ENCODE assay signal across 18 cellular contexts in genomic region chr2:227812001-227812400, GRCh38. TPM values are rescaled to one million over a fixed set of nuclear protein-coding genes. Genes with fewer than 3 reads are reported as not detected.
A peak's percentile ranks its signal among the peaks of the same experiment; 100 is the strongest.
DNase-seq lines count a peak whose midpoint lies in the region; ATAC-seq and TF ChIP-seq lines count a peak whose summit lies in the region.
"Had no signal": no experiment of that assay in that cellular context is flagged by ENCODE, and none has a peak within 500 bp of the region (broad histone marks: within the 10 kb centered on the region; RNA-seq: fewer than 3 reads in every experiment).

No MANE protein-coding gene starts in this region.

- H3K36me3 ChIP-seq in ACC112 (ENCODE audit: insufficient read depth, low read length) (peaks cover 75% of the 10 kb centered on the region), IMR-90 (ENCODE audit: control insufficient read depth, insufficient read depth, low read length) (no peaks in the 10 kb centered on the region), left lung (no peaks in the 10 kb centered on the region)
- H3K36me3 ChIP-seq: BLaER1, HAP-1 had no signal

- no peak overlapping the region for H3K14ac ChIP-seq in IMR-90 (replicated peaks; ENCODE audit: low read depth, low read length)

- H3K56ac ChIP-seq in IMR-90 (ENCODE audit: extremely low read depth, insufficient read depth, low read length) = no peak overlapping the region

- H3K9ac ChIP-seq in IMR-90 (ENCODE audit: low read depth, low read length) = no peak overlapping the region
- H3K9ac ChIP-seq: BLaER1 had no signal

- H4K91ac ChIP-seq in IMR-90 (ENCODE audit: insufficient read depth, low read depth, low read length) = no peak overlapping the region

- no peak for TF ChIP-seq RAD21 in IMR-90 (IDR thresholded peaks at IDR 0.05; ENCODE audit: low read length)

- H2BK120ac ChIP-seq in IMR-90 (ENCODE audit: low read depth, low read length) = no peak overlapping the region

- no CpG with 5 or more reads among the region's 4 CpGs for WGBS in IMR-90 (ENCODE audit: extremely low coverage in 2 of 2, insufficient read length in 1 of 2), 2 experiments

- H3K4ac ChIP-seq in IMR-90 (ENCODE audit: low read depth, low read length) = no peak overlapping the region

- no peak; the same call in 1 of the 2 replicates for ATAC-seq in IMR-90 (ENCODE audit: low read depth)
- no peak for ATAC-seq in left lung
- ATAC-seq in left lobe of liver = no peak
- ATAC-seq: A549, K562 had no signal

- TF ChIP-seq CTCF in AG04450 (IDR thresholded peaks at IDR 0.05; ENCODE audit: low read depth, low read length) = no peak
- TF ChIP-seq CTCF in IMR-90 (conservative IDR thresholded peaks at IDR 0.05; ENCODE audit: low read depth, low read length) = no peak
- no peak for TF ChIP-seq CTCF in fibroblast of villous mesenchyme (IDR thresholded peaks at IDR 0.05; ENCODE audit: insufficient read depth, low read depth, low read length)
- TF ChIP-seq CTCF in left lung (IDR thresholded peaks at IDR 0.05) = no peak

- H3K27me3 ChIP-seq in ACC112 (ENCODE audit: insufficient read depth, low read length) (no peaks in the 10 kb centered on the region), AG04450 (ENCODE audit: control insufficient read depth, insufficient read depth, low read length) (no peaks in the 10 kb centered on the region), IMR-90 (ENCODE audit: control insufficient read depth, insufficient read depth, low read length) (no peaks in the 10 kb centered on the region), left lung (no peaks in the 10 kb centered on the region)
- H3K27me3 ChIP-seq: BLaER1 had no signal

- H3K9me3 ChIP-seq in AG04450 (ENCODE audit: control insufficient read depth, insufficient read depth, low read length) = no peaks in the 10 kb centered on the region
- H3K9me3 ChIP-seq in IMR-90 (ENCODE audit: control insufficient read depth, insufficient read depth, low read length) = no peaks in the 10 kb centered on the region
- no peaks in the 10 kb centered on the region for H3K9me3 ChIP-seq in left lung
- H3K9me3 ChIP-seq: A549, BLaER1, HAP-1 had no signal

- no peak overlapping the region for H2BK20ac ChIP-seq in IMR-90 (ENCODE audit: low read depth, low read length)

- no peaks in the 10 kb centered on the region for H3K79me1 ChIP-seq in IMR-90 (ENCODE audit: low read depth in 1 of 2, low read length in 2 of 2)

- CTCF ChIA-PET in AG04450 (lab: Charles Lee) (interaction anchor here (1.0 kb wide), 1 partner anchor 79 kb away, joined by 3 read pairs; no protein-coding TSS in a partner anchor), IMR-90 (lab: Yijun Ruan, JAX) (no interaction called here)

- no peak overlapping the region for H2AK9ac ChIP-seq in IMR-90 (replicated peaks; ENCODE audit: low read depth, low read length, poor library complexity)

- H4K5ac ChIP-seq in IMR-90 (ENCODE audit: low read depth, low read length) = no peak overlapping the region

- H3K27ac ChIP-seq in ACC112 (ENCODE audit: low read depth, low read length) = peak overlapping the region; percentile 42
- H3K27ac ChIP-seq in AG04450 (ENCODE audit: low read depth, low read length) = no peak overlapping the region
- H3K27ac ChIP-seq in IMR-90 (ENCODE audit: insufficient read depth, low read length) = no peak overlapping the region
- H3K27ac ChIP-seq in left lung = no peak overlapping the region
- H3K27ac ChIP-seq: BLaER1 had no signal

- dilution Hi-C loops in IMR-90 (cut with HindIII; ENCODE audit: low sequenced_read_pairs, unreplicated experiment) = no loop called here

- peak; percentile 20 for DNase-seq in AG04450 (ENCODE audit: low read depth, low spot score)
- peak; percentile 63 for DNase-seq in IMR-90
- peak; percentile 73 for DNase-seq in fibroblast of villous mesenchyme (ENCODE audit: low read depth)
- no peak for DNase-seq in NCI-H1436 (lab: John Stamatoyannopoulos, UW)
- DNase-seq in left lung = no peak
- DNase-seq in left lobe of liver (ENCODE audit: low spot score) = no peak
- DNase-seq: AML-193; CD4-positive, alpha-beta T cell; COR-L47; DMS153; DMS79 treated with DMSO at 0.1 percent for 48 hours; EL; GOT3 had no signal

- peaks cover 52% of the 10 kb centered on the region for H3K79me2 ChIP-seq in ACC112 (ENCODE audit: control insufficient read depth, insufficient read depth, low read length, unreplicated experiment)

- H2AFZ ChIP-seq in ACC112 (ENCODE audit: low read length, unreplicated experiment) = no peak overlapping the region
- no peak overlapping the region for H2AFZ ChIP-seq in IMR-90 (replicated peaks; ENCODE audit: low read length, poor library complexity)

- intact Hi-C loops in IMR-90 (cut with micrococcal nuclease) (no loop called here), left lung (cut with DNase I) (no loop called here)

- H3K9me1 ChIP-seq in IMR-90 (ENCODE audit: insufficient read depth, low read length) = peaks cover 5% of the 10 kb centered on the region

- no peak overlapping the region for H2BK5ac ChIP-seq in IMR-90 (ENCODE audit: low read depth, low read length, poor library complexity, severe bottlenecking)

- no peak overlapping the region for H4K8ac ChIP-seq in IMR-90 (ENCODE audit: low read depth in 2 of 2, low read length in 2 of 2)

- no peak overlapping the region for H3K23ac ChIP-seq in IMR-90 (ENCODE audit: low read depth, low read length)

- H3K4me1 ChIP-seq in ACC112 (ENCODE audit: control insufficient read depth, insufficient read depth, low read length, unreplicated experiment) (peaks cover 28% of the 10 kb centered on the region), IMR-90 (ENCODE audit: control insufficient read depth, insufficient read depth, low read length) (no peaks in the 10 kb centered on the region), left lung (peaks cover 0 to 34% of the 10 kb centered on the region in 2 donors)
- H3K4me1 ChIP-seq: BLaER1, HAP-1 had no signal

- POLR2A ChIA-PET in AG04450 (lab: Yijun Ruan, JAX) = no interaction called here
- POLR2A ChIA-PET in IMR-90 (lab: Charles Lee; ENCODE audit: unreplicated experiment) = no interaction called here

- H3K4me3 ChIP-seq in ACC112 (ENCODE audit: low read depth, low read length) (no peak overlapping the region), AG04450 (ENCODE audit: low read depth, low read length) (no peak overlapping the region), IMR-90 (ENCODE audit: insufficient read depth, low read depth, low read length) (no peak overlapping the region), fibroblast of villous mesenchyme (ENCODE audit: low read depth, low read length) (no peak overlapping the region), left lung (no peak overlapping the region)
- H3K4me3 ChIP-seq: A549, BLaER1, HAP-1, K562 had no signal

- in situ Hi-C loops in IMR-90 (cut with MboI; ENCODE audit: low sequenced_read_pairs) = no loop called here

- no peak overlapping the region for H2AK5ac ChIP-seq in IMR-90 (ENCODE audit: low read depth, low read length)

- no peak overlapping the region for H3K18ac ChIP-seq in IMR-90 (ENCODE audit: low read depth, low read length)

- H4K20me1 ChIP-seq in IMR-90 (ENCODE audit: insufficient read depth, low read length) = no peaks in the 10 kb centered on the region
- H4K20me1 ChIP-seq: BLaER1 had no signal

- TF ChIP-seq POLR2A in IMR-90 (IDR thresholded peaks at IDR 0.05; ENCODE audit: low read depth, low read length) = no peak

- no TSS peak for BruUV-seq in IMR-90 (replicated peaks; lab: Mats Ljungman, UMichigan)

- no peak overlapping the region for H3K4me2 ChIP-seq in IMR-90 (ENCODE audit: low read depth, low read length)
- H3K4me2 ChIP-seq: A549, BLaER1 had no signal

- no peak overlapping the region for H2BK15ac ChIP-seq in IMR-90 (ENCODE audit: low read depth, low read length)

TF ChIP-seq in IMR-90, 13 proteins besides CTCF, POLR2A, EP300 and RAD21 (continues in another document):
- TF ChIP-seq USF2 (IDR thresholded peaks at IDR 0.05; ENCODE audit: low read depth, low read length) (no peak), BHLHE40 (IDR thresholded peaks at IDR 0.05; ENCODE audit: low read depth, low read length) (no peak), MXI1 (IDR thresholded peaks at IDR 0.05; ENCODE audit: borderline replicate concordance, low read depth, low read length) (no peak), CHD1 (IDR thresholded peaks at IDR 0.05; ENCODE audit: low read depth, low read length) (no peak), MAZ (IDR thresholded peaks at IDR 0.05; ENCODE audit: borderline replicate concordance, low read depth, low read length) (no peak), ELK1 (IDR thresholded peaks at IDR 0.05; ENCODE audit: borderline replicate concordance, low read depth, low read length) (no peak)

RNA-seq across cellular contexts. Expression of gene CCL20, which starts 1.6 kb away (rescaled TPM):
- 0.11 TPM in 1 of 2 replicates, not detected in the other for polyA plus RNA-seq in AG04450 (2011; rRNA removed)
- not detected in 2 replicates for polyA minus RNA-seq in AG04450 (2011; rRNA and poly(A)+ RNA removed)
- total RNA-seq in IMR-90 (2012; rRNA removed) = not detected in 2 replicates
- polyA plus RNA-seq in IMR-90 (2012; rRNA removed) = not detected in 2 replicates
- polyA plus RNA-seq in IMR-90 (2012; cell fraction: cytosol; rRNA removed) = not detected in 2 replicates
- not detected in 2 replicates for polyA plus RNA-seq in IMR-90 (2012; cell fraction: nucleus; rRNA removed; ENCODE audit: low replicate concordance)
- total RNA-seq in fibroblast of villous mesenchyme = 0.43 TPM in 1 of 2 replicates, not detected in the other
- total RNA-seq in left lung = 10 to 100 TPM in 1 of 2 donors, 1 to 10 TPM in 1; 1.9 to 15.7 TPM
- total RNA-seq in left lobe of liver = not detected
- polyA plus RNA-seq: K562 had no signal

RNA-seq across cellular contexts. Expression of gene DAW1, which starts 59.4 kb away (rescaled TPM):
- polyA plus RNA-seq in AG04450 (2011; rRNA removed) (0.12 and 0.25 TPM in 2 replicates), IMR-90 (2012; rRNA removed) (0.86 and 0.93 TPM in 2 replicates)
- polyA minus RNA-seq in AG04450 (2011; rRNA and poly(A)+ RNA removed) = not detected in 2 replicates
- total RNA-seq in IMR-90 (2012; rRNA removed) (1.4 TPM in 2 replicates), fibroblast of villous mesenchyme (0.64 TPM in 1 of 2 replicates, not detected in the other), left lung (1 to 10 TPM in 1 of 2 donors, under 1 TPM in 1; 0.99 to 7.7 TPM), left lobe of liver (not detected)
- polyA plus RNA-seq in IMR-90 (2012; cell fraction: cytosol; rRNA removed) = 0.15 and 0.22 TPM in 2 replicates
- polyA plus RNA-seq in IMR-90 (2012; cell fraction: nucleus; rRNA removed; ENCODE audit: low replicate concordance) = 0.15 and 0.83 TPM in 2 replicates
- total RNA-seq: CD4-positive, alpha-beta T cell; K562 had no signal
- polyA plus RNA-seq: K562 had no signal

Comparison
In these comparisons a context has a peak if more than half of its experiments do, and no peak if none do; other contexts are left out.
1. DNase-seq: peak in AG04450 (single experiment), IMR-90 (single experiment) and fibroblast of villous mesenchyme (single experiment); none in NCI-H1436 (single experiment), left lung (0 of 2) and left lobe of liver (single experiment).